19 cellular contexts compared by ENCODE assay signal in the genomic region with DNA sequence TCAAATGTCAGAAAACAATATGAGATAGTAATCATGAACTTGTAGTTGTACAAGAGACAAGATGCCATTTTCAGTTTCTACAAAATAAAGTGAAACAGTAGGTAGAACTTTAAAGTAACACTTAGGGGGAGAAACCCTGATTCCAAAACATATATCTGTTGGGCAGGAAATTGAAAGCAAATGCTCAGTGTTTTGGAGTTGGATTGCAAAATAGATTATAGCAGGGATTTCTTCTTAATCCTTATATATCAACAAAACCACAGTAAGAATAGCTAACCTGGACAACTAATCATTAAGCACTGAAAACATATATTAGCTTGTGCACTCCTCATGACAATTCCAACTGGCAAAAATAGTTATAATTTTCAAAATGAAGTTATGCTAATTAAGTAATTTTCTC.
"Had no signal": no experiment of that assay in that cellular context is flagged by ENCODE, and none has a peak within 500 bp of the region (broad histone marks: within the 10 kb centered on the region; RNA-seq: fewer than 3 reads in every experiment).

No MANE protein-coding gene starts in this region.

- FAIRE-seq: astrocyte, endothelial cell of umbilical vein had no signal

- H3K4me3 ChIP-seq: left lung, lower lobe of right lung, mucosa of descending colon, right lobe of liver, upper lobe of left lung had no signal

- H3K36me3 ChIP-seq: brain microvascular endothelial cell, left lung, lower lobe of right lung, right lobe of liver, upper lobe of left lung had no signal

- H3K27ac ChIP-seq: brain microvascular endothelial cell, left lung, lower lobe of right lung, right lobe of liver, upper lobe of left lung had no signal

- ATAC-seq: activated CD4-positive, alpha-beta T cell treated with anti-CD3 and anti-CD28 coated beads for 36 hours; activated CD8-positive, alpha-beta memory T cell treated with anti-CD3 and anti-CD28 coated beads, Interleukin-2, amount 10 ng/mL, durations not matched to agents 7 days and 5 days; activated CD8-positive, alpha-beta T cell treated with anti-CD3 and anti-CD28 coated beads, Interleukin-2, amount 10 ng/mL, durations not matched to agents 7 days and 5 days; activated naive CD4-positive, alpha-beta T cell treated with anti-CD3 and anti-CD28 coated beads, Interleukin-2, amount 50 U/mL, for 72 hours; left lung; lower lobe of right lung; mucosa of descending colon; natural killer cell treated with Interleukin-12 subunit alpha and Interleukin-12 subunit beta and Interleukin-15 and Interleukin-18, amount 100 ng/mL, for 72 hours; right lobe of liver; stimulated activated naive CD8-positive, alpha-beta T cell treated with anti-CD3 and anti-CD28 coated beads, Interleukin-15, Interleukin-2, amounts not matched to agents 100 U/mL and 50 U/mL, for 24 hours had no signal

- H3K4me1 ChIP-seq: left lung, lower lobe of right lung, right lobe of liver, upper lobe of left lung had no signal

- H3K27me3 ChIP-seq: brain microvascular endothelial cell, left lung, right lobe of liver, upper lobe of left lung had no signal

- H3K9me3 ChIP-seq: left lung, lower lobe of right lung, mucosa of descending colon, right lobe of liver, upper lobe of left lung had no signal

- DNase-seq: activated CD4-positive, alpha-beta T cell treated with anti-CD3 and anti-CD28 coated beads for 36 hours; activated CD4-positive, CD25-positive, alpha-beta regulatory T cell; activated CD8-positive, alpha-beta memory T cell treated with anti-CD3 and anti-CD28 coated beads, Interleukin-2, amount 10 ng/mL, durations not matched to agents 7 days and 5 days; activated CD8-positive, alpha-beta T cell treated with anti-CD3 and anti-CD28 coated beads, Interleukin-2, amount 10 ng/mL, durations not matched to agents 7 days and 5 days; activated T-cell treated with anti-CD3 and anti-CD28 coated beads, Interleukin-2, amount 50 U/mL, for 48 hours; brain microvascular endothelial cell; caudate nucleus; left lung; lower lobe of right lung; mucosa of descending colon; right lobe of liver; stimulated activated CD4-positive, alpha-beta T cell treated with anti-CD3 and anti-CD28 coated beads, Interleukin-12 subunit alpha, Interleukin-12 subunit beta, amount 100 ng/mL, for 4 hours; stimulated activated CD4-positive, alpha-beta T cell treated with anti-CD3 and anti-CD28 coated beads, Interleukin-4, amount 100 ng/mL, for 1 hour; stimulated activated naive CD8-positive, alpha-beta T cell treated with anti-CD3 and anti-CD28 coated beads, Interleukin-15, Interleukin-2, amounts not matched to agents 100 U/mL and 50 U/mL, for 24 hours; upper lobe of left lung had no signal
